In genomic region chr22:35736166-35736565, GRCh38 we compare ENCODE assay signal across 30 cellular contexts. TPM values are rescaled to one million over a fixed set of nuclear protein-coding genes. Genes with fewer than 3 reads are reported as not detected.
"Had no signal": no experiment of that assay in that cellular context is flagged by ENCODE, and none has a peak within 500 bp of the region (broad histone marks: within the 10 kb centered on the region; RNA-seq: fewer than 3 reads in every experiment).

No MANE protein-coding gene starts in this region.

- H3K36me3 Mint-ChIP-seq: stimulated activated naive B cell treated with anti-CD40 and anti-IgM and Interleukin-4, amounts not matched to agents 10 μg/mL and 1 μg/mL and 100 μg/mL, for 72 hours had no signal

- DNase-seq: colonic mucosa; effector CD8-positive, alpha-beta T cell; endodermal cell; foreskin fibroblast; gastrocnemius medialis; head of caudate nucleus; mesenchymal stem cell; naive thymus-derived CD4-positive, alpha-beta T cell; occipital lobe; pancreas; right lobe of liver; small intestine; stimulated activated CD4-positive, alpha-beta T cell treated with anti-CD3 and anti-CD28 coated beads, Interleukin-15, amount 100 ng/mL, for 24 hours; stimulated activated CD4-positive, alpha-beta T cell treated with anti-CD3 and anti-CD28 coated beads, Interleukin-2, amount 100 ng/mL, for 48 hours; stimulated activated naive B cell treated with anti-CD40 and anti-IgM and Interleukin-4, amounts not matched to agents 10 μg/mL and 1 μg/mL and 100 μg/mL, for 72 hours; upper lobe of right lung; uterus had no signal

- ATAC-seq: esophagus mucosa; gastrocnemius medialis; left lobe of liver; naive thymus-derived CD4-positive, alpha-beta T cell; pancreas; right lobe of liver; stimulated activated naive B cell treated with anti-CD40 and anti-IgM and Interleukin-4, amounts not matched to agents 10 μg/mL and 1 μg/mL and 100 μg/mL, for 72 hours; upper lobe of right lung had no signal

- H3K4me3 Mint-ChIP-seq: dendritic cell treated with granulocyte-macrophage colony-stimulating factor and Interleukin-4, amounts not matched to agents 40 ng/mL and 50 ng/mL, for 4 days; endodermal cell; mesothelial cell of epicardium; naive thymus-derived CD4-positive, alpha-beta T cell; stimulated activated naive B cell treated with anti-CD40 and anti-IgM and Interleukin-4, amounts not matched to agents 10 μg/mL and 1 μg/mL and 100 μg/mL, for 72 hours; stimulated activated naive CD8-positive, alpha-beta T cell treated with anti-CD3 and anti-CD28 coated beads, Interleukin-15, Interleukin-2, amounts not matched to agents 100 ng/mL and 50 ng/mL, for 24 hours had no signal

- H3K27me3 ChIP-seq: colonic mucosa, gastrocnemius medialis, pancreas, right lobe of liver, tibial nerve, upper lobe of right lung, uterus had no signal

- H3K4me1 ChIP-seq: colonic mucosa, upper lobe of right lung, uterus had no signal

- H3K9me3 ChIP-seq: colonic mucosa, gastrocnemius medialis, pancreas, right lobe of liver, thoracic aorta, tibial nerve, upper lobe of right lung, uterus had no signal

- H3K9me3 Mint-ChIP-seq: dendritic cell treated with granulocyte-macrophage colony-stimulating factor and Interleukin-4, amounts not matched to agents 40 ng/mL and 50 ng/mL, for 4 days; stimulated activated naive B cell treated with anti-CD40 and anti-IgM and Interleukin-4, amounts not matched to agents 10 μg/mL and 1 μg/mL and 100 μg/mL, for 72 hours; stimulated activated naive CD8-positive, alpha-beta T cell treated with anti-CD3 and anti-CD28 coated beads, Interleukin-15, Interleukin-2, amounts not matched to agents 100 ng/mL and 50 ng/mL, for 24 hours had no signal

- H3K4me3 ChIP-seq: colonic mucosa, gastrocnemius medialis, lung, pancreas, right lobe of liver, thoracic aorta, tibial nerve, upper lobe of right lung, uterus had no signal

- H3K36me3 ChIP-seq: colonic mucosa, pancreas, right lobe of liver, thoracic aorta, upper lobe of right lung, uterus had no signal

- H3K27ac ChIP-seq: colonic mucosa, epithelial cell of prostate, gastrocnemius medialis, pancreas, right lobe of liver, thoracic aorta, tibial nerve, upper lobe of right lung, uterus had no signal

- H3K4me1 Mint-ChIP-seq: endodermal cell; stimulated activated naive B cell treated with anti-CD40 and anti-IgM and Interleukin-4, amounts not matched to agents 10 μg/mL and 1 μg/mL and 100 μg/mL, for 72 hours had no signal

- H3K27ac Mint-ChIP-seq: dendritic cell treated with granulocyte-macrophage colony-stimulating factor and Interleukin-4, amounts not matched to agents 40 ng/mL and 50 ng/mL, for 4 days; endodermal cell; naive thymus-derived CD4-positive, alpha-beta T cell; stimulated activated naive B cell treated with anti-CD40 and anti-IgM and Interleukin-4, amounts not matched to agents 10 μg/mL and 1 μg/mL and 100 μg/mL, for 72 hours had no signal

RNA-seq across cellular contexts. Expression of gene APOL5, which starts 18.5 kb away (rescaled TPM):
- total RNA-seq: colonic mucosa; endodermal cell; esophagus mucosa; glomerular endothelial cell; left lobe of liver; liver; lung; mesothelial cell of epicardium; mucosa of gallbladder; naive thymus-derived CD4-positive, alpha-beta T cell; occipital lobe; pancreas; posterior vena cava; thoracic aorta; upper lobe of right lung; uterus had no signal
